In the genomic region with DNA sequence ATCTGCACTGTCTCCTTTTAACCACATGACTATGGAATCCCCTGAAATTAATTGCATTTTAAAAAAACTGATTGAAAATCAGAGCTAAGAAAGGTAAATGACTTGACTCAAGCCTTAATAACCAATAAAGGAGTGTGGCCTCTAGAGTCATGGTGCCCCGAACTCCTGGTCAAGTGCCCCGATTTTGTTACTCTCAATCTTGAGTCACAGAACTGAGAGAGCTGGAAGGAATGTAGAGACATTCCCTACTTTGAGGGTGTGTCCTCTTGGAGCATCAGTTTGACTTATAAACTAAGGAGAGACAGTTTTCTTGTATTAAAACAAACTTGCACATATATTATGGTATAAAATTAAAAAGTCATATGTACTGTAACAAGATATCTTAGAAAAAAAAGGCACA, we compare ENCODE assay signal across 9 cellular contexts. TPM values are rescaled to one million over a fixed set of nuclear protein-coding genes. Genes with fewer than 3 reads are reported as not detected.
DNase-seq lines count a peak whose midpoint lies in the region; ATAC-seq and TF ChIP-seq lines count a peak whose summit lies in the region.
"Had no signal": no experiment of that assay in that cellular context is flagged by ENCODE, and none has a peak within 500 bp of the region (broad histone marks: within the 10 kb centered on the region; RNA-seq: fewer than 3 reads in every experiment).

No MANE protein-coding gene starts in this region.

- ATAC-seq in naive thymus-derived CD8-positive, alpha-beta T cell = no peak
- ATAC-seq: Right ventricle myocardium inferior had no signal

- H3K27ac Mint-ChIP-seq in Caco-2 (ENCODE audit: unreplicated experiment) = no peak overlapping the region
- H3K27ac Mint-ChIP-seq in naive thymus-derived CD8-positive, alpha-beta T cell = peak overlapping the region in 1 of 10 donors; percentile 22

- H3K27me3 Mint-ChIP-seq in Caco-2 (ENCODE audit: insufficient read depth, unreplicated experiment) = no peaks in the 10 kb centered on the region
- H3K27me3 Mint-ChIP-seq in naive thymus-derived CD8-positive, alpha-beta T cell = no peaks in the 10 kb centered on the region

- H3K9me3 ChIP-seq in Caco-2 = no peaks in the 10 kb centered on the region
- H3K9me3 ChIP-seq in HUES48 (ENCODE audit: control insufficient read depth, insufficient read depth, low read length) = no peaks in the 10 kb centered on the region

- no peak for TF ChIP-seq CTCF in Caco-2 (IDR thresholded peaks at IDR 0.05; ENCODE audit: insufficient read depth in 1 of 2, low read depth in 1 of 2, low read length in 1 of 2, severe bottlenecking in 1 of 2, unreplicated experiment in 1 of 2)
- TF ChIP-seq CTCF in lower leg skin (IDR thresholded peaks at IDR 0.05) = no peak

- H3K27ac ChIP-seq in HUES48 (ENCODE audit: low read depth, low read length) = no peak overlapping the region

- H3K9ac ChIP-seq in HUES48 (ENCODE audit: low read depth, low read length) = no peak overlapping the region; the same call in 1 of the 2 replicates

- H3K36me3 Mint-ChIP-seq in Caco-2 (ENCODE audit: insufficient read depth, unreplicated experiment) = peaks cover 37% of the 10 kb centered on the region
- H3K36me3 Mint-ChIP-seq in naive thymus-derived CD8-positive, alpha-beta T cell = peaks cover 0 to 12% (median 0%) of the 10 kb centered on the region in 3 donors

- no peaks in the 10 kb centered on the region for H3K27me3 ChIP-seq in Caco-2 (replicated peaks; ENCODE audit: control insufficient read depth, insufficient read depth, low read length)
- H3K27me3 ChIP-seq in HUES48 (ENCODE audit: control insufficient read depth, insufficient read depth, low read length) = no peaks in the 10 kb centered on the region

- H3K4me1 ChIP-seq in Caco-2 = peaks cover 13% of the 10 kb centered on the region
- H3K4me1 ChIP-seq in HUES48 (ENCODE audit: control insufficient read depth, insufficient read depth, low read length) = peaks cover 36% of the 10 kb centered on the region

- DNase-seq in Caco-2 (no peak), amniotic stem cell (lab: John Stamatoyannopoulos, UW) (peak; percentile 23), NCI-H1694 (lab: John Stamatoyannopoulos, UW) (no peak), lower leg skin (ENCODE audit: low spot score in 2 of 2) (no peak), NCI-H526 (lab: John Stamatoyannopoulos, UW) (no peak)
- no peak for DNase-seq in naive thymus-derived CD8-positive, alpha-beta T cell
- no peak for DNase-seq in stimulated activated CD4-positive, alpha-beta T cell treated with anti-CD3 and anti-CD28 coated beads, Interleukin-2, amount 100 ng/mL, for 24 hours

- no peak overlapping the region for H3K4me3 ChIP-seq in Caco-2 (ENCODE audit: low read depth, low read length)
- H3K4me3 ChIP-seq in HUES48 (ENCODE audit: low read depth, low read length) = peak overlapping the region; percentile 100
- no peak overlapping the region for H3K4me3 ChIP-seq in lower leg skin (ENCODE audit: low read depth, poor library complexity, severe bottlenecking)

- CTCF ChIA-PET in Caco-2 (lab: Charles Lee) = no interaction called here

- H3K36me3 ChIP-seq in Caco-2 (ENCODE audit: control insufficient read depth, insufficient read depth, low read length) (no peaks in the 10 kb centered on the region; the same call in 1 of the 2 replicates), HUES48 (ENCODE audit: control insufficient read depth, insufficient read depth, low read length) (peaks cover 13% of the 10 kb centered on the region)

- BruUV-seq in Caco-2 (replicated peaks; lab: Mats Ljungman, UMichigan) = no TSS peak

- 21 to 30% methylated on average over 2 of the region's 2 CpGs for WGBS in lower leg skin, 2 donors

- H3K9me3 Mint-ChIP-seq in Caco-2 (ENCODE audit: unreplicated experiment) = no peaks in the 10 kb centered on the region
- no peaks in the 10 kb centered on the region for H3K9me3 Mint-ChIP-seq in naive thymus-derived CD8-positive, alpha-beta T cell

- H3K4me3 Mint-ChIP-seq in Caco-2 (ENCODE audit: unreplicated experiment) = peak overlapping the region; percentile 40
- H3K4me3 Mint-ChIP-seq in naive thymus-derived CD8-positive, alpha-beta T cell = peak overlapping the region; percentile 44 to 99 (median 96)

- H3K4me1 Mint-ChIP-seq in Caco-2 (ENCODE audit: low read depth, unreplicated experiment) = peaks cover 28% of the 10 kb centered on the region
- peaks cover 28 to 63% (median 60%) of the 10 kb centered on the region in 4 donors for H3K4me1 Mint-ChIP-seq in naive thymus-derived CD8-positive, alpha-beta T cell

- intact Hi-C loops in Caco-2 (cut with micrococcal nuclease; ENCODE audit: unreplicated experiment) (no loop called here), lower leg skin (cut with DNase I; ENCODE audit: low total_unique reads) (no loop called here)

- POLR2A ChIA-PET in Caco-2 (lab: Charles Lee) = no interaction called here
- POLR2A ChIA-PET in naive thymus-derived CD8-positive, alpha-beta T cell (lab: Charles Lee) = interaction anchor here (0.6 to 0.7 kb wide), 2 partner anchors 11 to 387 kb away, joined by 3 read pairs; no protein-coding TSS in a partner anchor

- no peak for TF ChIP-seq POLR2A in lower leg skin (IDR thresholded peaks at IDR 0.05)

RNA-seq across cellular contexts. Expression of a gene that starts 2.4 kb away (rescaled TPM):
- total RNA-seq in Caco-2 (2022) (117 and 133 TPM in 2 replicates), lower leg skin (10 to 100 TPM; 40.8 to 65.5 (median 43.2) TPM)
- total RNA-seq in naive thymus-derived CD8-positive, alpha-beta T cell = 10 to 100 TPM; 70.4 to 73.2 TPM
- polyA plus RNA-seq in naive thymus-derived CD8-positive, alpha-beta T cell = 10 to 100 TPM; 35.1 to 44.8 (median 37.6) TPM

RNA-seq across cellular contexts. Expression of a gene that starts 26.8 kb away (rescaled TPM):
- total RNA-seq in Caco-2 (2022) (19.9 and 20.0 TPM in 2 replicates), lower leg skin (10 to 100 TPM in 2 of 4 donors, 1 to 10 TPM in 2; 7.9 to 19.9 (median 10.2) TPM)
- total RNA-seq in naive thymus-derived CD8-positive, alpha-beta T cell = 10 to 100 TPM; 22.8 to 24.3 TPM
- polyA plus RNA-seq in naive thymus-derived CD8-positive, alpha-beta T cell = 10 to 100 TPM; 17.0 to 21.5 (median 19.5) TPM
